1 cellular context compared by ENCODE assay signal in the genomic region with DNA sequence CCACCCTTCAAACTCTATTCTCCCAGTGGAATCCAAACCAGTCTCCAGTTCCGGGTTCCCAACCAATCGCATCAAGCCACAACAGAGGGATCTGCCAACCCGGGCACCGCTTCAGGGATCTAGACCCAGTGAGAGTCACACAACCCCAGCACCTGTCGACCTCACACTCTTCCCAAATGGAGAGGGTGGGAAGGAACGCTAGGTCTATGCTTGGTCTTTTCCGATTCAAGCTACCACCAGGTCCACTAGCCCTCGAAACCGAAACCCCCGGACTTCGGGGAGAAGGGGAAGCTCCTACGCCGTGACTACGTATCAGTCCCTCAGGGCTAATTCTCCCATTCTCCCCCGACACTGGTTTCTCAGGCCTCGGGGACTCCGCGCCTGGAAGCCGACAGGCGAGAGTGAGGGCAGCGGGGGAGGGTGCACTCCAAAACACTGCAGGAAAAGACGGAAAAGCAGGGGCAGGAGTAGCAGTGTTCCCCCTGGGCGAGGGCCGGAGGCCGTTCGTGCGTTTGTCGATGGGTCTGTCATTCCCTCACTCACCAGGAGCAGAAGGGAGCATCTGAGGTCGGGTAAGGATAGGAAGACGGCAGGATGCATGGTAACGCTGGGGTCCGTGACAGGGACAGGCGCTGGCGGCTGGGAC.
TF ChIP-seq lines count a peak whose summit lies in the region.

No MANE protein-coding gene starts in this region.

TF ChIP-seq in H1, 55 proteins besides CTCF, POLR2A, EP300 and RAD21 (continued from another document):
- TF ChIP-seq, protein P1, sequence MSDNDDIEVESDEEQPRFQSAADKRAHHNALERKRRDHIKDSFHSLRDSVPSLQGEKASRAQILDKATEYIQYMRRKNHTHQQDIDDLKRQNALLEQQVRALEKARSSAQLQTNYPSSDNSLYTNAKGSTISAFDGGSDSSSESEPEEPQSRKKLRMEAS (IDR thresholded peaks at IDR 0.05): no peak
- TF ChIP-seq CHD1 (IDR thresholded peaks at IDR 0.05; ENCODE audit: low read depth, low read length): no peak
- peak; percentile 59 to 70; a peak in 1 of 4 replicates for TF ChIP-seq HDAC2 (IDR thresholded peaks at IDR 0.05; ENCODE audit: borderline replicate concordance in 1 of 2, low read depth in 2 of 2, low read length in 2 of 2)
TF ChIP-seq in H1: peak in this region for 5.
